20 cellular contexts compared by ENCODE assay signal in the genomic region with DNA sequence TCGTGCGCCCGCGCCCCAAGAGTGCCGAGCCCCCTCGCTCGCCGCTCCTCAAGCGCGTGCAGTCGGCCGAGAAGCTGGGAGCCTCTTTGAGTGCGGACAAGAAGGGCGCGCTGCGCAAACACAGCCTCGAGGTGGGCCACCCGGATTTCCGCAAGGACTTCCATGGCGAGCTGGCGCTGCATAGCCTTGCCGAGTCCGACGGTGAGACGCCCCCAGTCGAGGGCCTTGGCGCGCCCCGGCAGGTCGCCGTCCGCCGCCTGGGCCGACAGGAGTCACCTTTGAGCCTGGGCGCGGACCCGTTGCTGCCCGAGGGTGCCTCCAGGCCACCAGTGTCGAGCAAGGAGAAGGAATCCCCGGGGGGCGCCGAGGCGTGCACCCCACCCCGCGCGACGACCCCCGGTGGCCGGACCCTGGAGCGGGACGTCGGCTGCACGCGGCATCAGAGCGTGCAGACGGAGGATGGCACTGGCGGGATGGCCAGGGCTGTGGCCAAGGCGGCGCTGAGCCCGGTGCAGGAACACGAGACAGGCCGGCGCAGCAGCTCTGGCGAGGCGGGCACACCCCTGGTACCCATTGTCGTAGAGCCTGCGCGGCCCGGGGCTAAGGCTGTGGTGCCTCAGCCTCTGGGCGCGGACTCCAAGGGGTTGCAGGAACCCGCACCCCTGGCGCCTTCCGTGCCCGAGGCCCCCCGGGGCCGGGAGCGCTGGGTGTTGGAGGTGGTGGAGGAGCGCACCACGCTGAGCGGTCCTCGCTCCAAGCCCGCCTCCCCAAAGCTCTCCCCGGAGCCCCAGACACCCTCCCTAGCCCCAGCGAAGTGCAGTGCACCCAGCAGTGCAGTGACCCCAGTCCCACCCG. TPM values are rescaled to one million over a fixed set of nuclear protein-coding genes. Genes with fewer than 3 reads are reported as not detected.
DNase-seq lines count a peak whose midpoint lies in the region; ATAC-seq and TF ChIP-seq lines count a peak whose summit lies in the region.
"Had no signal": no experiment of that assay in that cellular context is flagged by ENCODE, and none has a peak within 500 bp of the region (broad histone marks: within the 10 kb centered on the region; RNA-seq: fewer than 3 reads in every experiment).

No MANE protein-coding gene starts in this region.

- no peak overlapping the region for H3K27ac Mint-ChIP-seq in stimulated activated effector memory CD8-positive, alpha-beta T cell treated with anti-CD3 and anti-CD28 coated beads, Interleukin-12 subunit alpha, Interleukin-12 subunit beta, amount 100 ng/mL, for 72 hours
- no peak overlapping the region for H3K27ac Mint-ChIP-seq in activated T-helper 1 cell treated with anti-CD3 and anti-CD28 coated beads, Interleukin-12 subunit alpha, Interleukin-12 subunit beta, Interleukin-2, Interleukin-4 antibody, amounts not matched to agents 30 ng/mL and 10 ng/mL and 1 ng/mL, durations not matched to agents 14 hours and 24 hours and 36 hours
- H3K27ac Mint-ChIP-seq: activated CD4-positive, alpha-beta memory T cell treated with anti-CD3 and anti-CD28 coated beads for 36 hours; CD8-positive, alpha-beta T cell; HFFc6; mesothelial cell of epicardium; nephron had no signal

- H3K4me3 Mint-ChIP-seq in stimulated activated effector memory CD8-positive, alpha-beta T cell treated with anti-CD3 and anti-CD28 coated beads, Interleukin-12 subunit alpha, Interleukin-12 subunit beta, amount 100 ng/mL, for 72 hours: peak overlapping the region; percentile 58
- no peak overlapping the region for H3K4me3 Mint-ChIP-seq in activated T-helper 1 cell treated with anti-CD3 and anti-CD28 coated beads, Interleukin-12 subunit alpha, Interleukin-12 subunit beta, Interleukin-2, Interleukin-4 antibody, amounts not matched to agents 30 ng/mL and 10 ng/mL and 1 ng/mL, durations not matched to agents 14 hours and 24 hours and 36 hours
- H3K4me3 Mint-ChIP-seq: HFFc6, mesothelial cell of epicardium, nephron had no signal

- 65 to 92% methylated on average over 2 to 16 of the region's 86 CpGs for WGBS in esophagus squamous epithelium, 2 donors

- H3K9me3 ChIP-seq in HUES6 (ENCODE audit: control insufficient read depth, insufficient read depth, low read depth, low read length) (no peaks in the 10 kb centered on the region), esophagus squamous epithelium (no peaks in the 10 kb centered on the region)
- H3K9me3 ChIP-seq: breast epithelium had no signal

- TF ChIP-seq CTCF in esophagus squamous epithelium (IDR thresholded peaks at IDR 0.05): no peak

- intact Hi-C loops in esophagus squamous epithelium (cut with DNase I): no loop called here
- intact Hi-C loops in activated T-helper 1 cell treated with anti-CD3 and anti-CD28 coated beads, Interleukin-12 subunit alpha, Interleukin-12 subunit beta, Interleukin-2, Interleukin-4 antibody, amounts not matched to agents 30 ng/mL and 10 ng/mL and 1 ng/mL, durations not matched to agents 14 hours and 24 hours and 36 hours (cut with micrococcal nuclease): no loop called here

- peaks cover 8% of the 10 kb centered on the region for H3K4me1 Mint-ChIP-seq in stimulated activated effector memory CD8-positive, alpha-beta T cell treated with anti-CD3 and anti-CD28 coated beads, Interleukin-12 subunit alpha, Interleukin-12 subunit beta, amount 100 ng/mL, for 72 hours
- H3K4me1 Mint-ChIP-seq in activated T-helper 1 cell treated with anti-CD3 and anti-CD28 coated beads, Interleukin-12 subunit alpha, Interleukin-12 subunit beta, Interleukin-2, Interleukin-4 antibody, amounts not matched to agents 30 ng/mL and 10 ng/mL and 1 ng/mL, durations not matched to agents 14 hours and 24 hours and 36 hours (ENCODE audit: low read depth): peaks cover 5% of the 10 kb centered on the region
- H3K4me1 Mint-ChIP-seq: mesothelial cell of epicardium, nephron had no signal

- ATAC-seq in stimulated activated effector memory CD8-positive, alpha-beta T cell treated with anti-CD3 and anti-CD28 coated beads, Interleukin-12 subunit alpha, Interleukin-12 subunit beta, amount 100 ng/mL, for 72 hours: no peak

- no peak overlapping the region for H3K27ac ChIP-seq in HUES6 (ENCODE audit: low read depth, low read length)
- no peak overlapping the region for H3K27ac ChIP-seq in esophagus squamous epithelium
- H3K27ac ChIP-seq: breast epithelium had no signal

- no peak for TF ChIP-seq POLR2A in esophagus squamous epithelium (IDR thresholded peaks at IDR 0.05)

- peaks cover 12% of the 10 kb centered on the region for H3K36me3 ChIP-seq in HUES6 (ENCODE audit: control insufficient read depth, insufficient read depth, low read length)
- H3K36me3 ChIP-seq in esophagus squamous epithelium: peaks cover 14 to 52% (median 16%) of the 10 kb centered on the region in 3 donors
- H3K36me3 ChIP-seq: breast epithelium had no signal

- H3K9me3 Mint-ChIP-seq in stimulated activated effector memory CD8-positive, alpha-beta T cell treated with anti-CD3 and anti-CD28 coated beads, Interleukin-12 subunit alpha, Interleukin-12 subunit beta, amount 100 ng/mL, for 72 hours: no peaks in the 10 kb centered on the region
- H3K9me3 Mint-ChIP-seq in activated T-helper 1 cell treated with anti-CD3 and anti-CD28 coated beads, Interleukin-12 subunit alpha, Interleukin-12 subunit beta, Interleukin-2, Interleukin-4 antibody, amounts not matched to agents 30 ng/mL and 10 ng/mL and 1 ng/mL, durations not matched to agents 14 hours and 24 hours and 36 hours: no peaks in the 10 kb centered on the region
- H3K9me3 Mint-ChIP-seq: CD8-positive, alpha-beta T cell; nephron had no signal

- peak overlapping the region; percentile 39 for H3K4me3 ChIP-seq in HUES6 (ENCODE audit: low read depth, low read length)
- peak overlapping the region in 3 of 4 donors; percentile 23 to 49 (median 30) for H3K4me3 ChIP-seq in esophagus squamous epithelium

- H3K4me1 ChIP-seq in HUES6 (ENCODE audit: control insufficient read depth, insufficient read depth, low read length) (no peaks in the 10 kb centered on the region), esophagus squamous epithelium (peaks cover 0 to 8% (median 6%) of the 10 kb centered on the region in 3 donors)
- H3K4me1 ChIP-seq: breast epithelium had no signal

- H3K27me3 ChIP-seq in HUES6 (ENCODE audit: control insufficient read depth, insufficient read depth, low read length): peaks cover 22% of the 10 kb centered on the region
- no peaks in the 10 kb centered on the region for H3K27me3 ChIP-seq in esophagus squamous epithelium
- H3K27me3 ChIP-seq: breast epithelium had no signal

- DNase-seq in D341Med (ENCODE audit: low spot score) (peak; percentile 39), esophagus squamous epithelium (lab: John Stamatoyannopoulos, UW) (no peak), dermis blood vessel endothelial cell (no peak), NCI-H446 (lab: John Stamatoyannopoulos, UW) (no peak)
- no peak for DNase-seq in stimulated activated effector memory CD8-positive, alpha-beta T cell treated with anti-CD3 and anti-CD28 coated beads, Interleukin-12 subunit alpha, Interleukin-12 subunit beta, amount 100 ng/mL, for 72 hours (ENCODE audit: low spot score in 2 of 2)
- DNase-seq in activated T-helper 1 cell treated with anti-CD3 and anti-CD28 coated beads, Interleukin-12 subunit alpha, Interleukin-12 subunit beta, Interleukin-2, Interleukin-4 antibody, amounts not matched to agents 30 ng/mL and 10 ng/mL and 1 ng/mL, durations not matched to agents 14 hours and 24 hours and 36 hours (ENCODE audit: low spot score): no peak
- DNase-seq: activated CD4-positive, alpha-beta memory T cell treated with anti-CD3 and anti-CD28 coated beads for 36 hours; activated CD4-positive, CD25-positive, alpha-beta regulatory T cell; DND-41; HFFc6; Kasumi-1; NCI-H1105; NCI-H2081 treated with DMSO at 0.1 percent for 48 hours had no signal

- H3K36me3 Mint-ChIP-seq in stimulated activated effector memory CD8-positive, alpha-beta T cell treated with anti-CD3 and anti-CD28 coated beads, Interleukin-12 subunit alpha, Interleukin-12 subunit beta, amount 100 ng/mL, for 72 hours: peaks cover 37% of the 10 kb centered on the region
- H3K36me3 Mint-ChIP-seq in activated T-helper 1 cell treated with anti-CD3 and anti-CD28 coated beads, Interleukin-12 subunit alpha, Interleukin-12 subunit beta, Interleukin-2, Interleukin-4 antibody, amounts not matched to agents 30 ng/mL and 10 ng/mL and 1 ng/mL, durations not matched to agents 14 hours and 24 hours and 36 hours (ENCODE audit: low read depth): peaks cover 24% of the 10 kb centered on the region

- H3K9ac ChIP-seq in HUES6 (ENCODE audit: low read length): no peak overlapping the region

- no peaks in the 10 kb centered on the region for H3K27me3 Mint-ChIP-seq in activated T-helper 1 cell treated with anti-CD3 and anti-CD28 coated beads, Interleukin-12 subunit alpha, Interleukin-12 subunit beta, Interleukin-2, Interleukin-4 antibody, amounts not matched to agents 30 ng/mL and 10 ng/mL and 1 ng/mL, durations not matched to agents 14 hours and 24 hours and 36 hours (ENCODE audit: insufficient read depth)
- H3K27me3 Mint-ChIP-seq: activated CD4-positive, alpha-beta memory T cell treated with anti-CD3 and anti-CD28 coated beads for 36 hours had no signal

RNA-seq across cellular contexts. Expression of gene DNASE2, which starts 7.1 kb away (rescaled TPM):
- 10 to 100 TPM; 12.3 to 27.9 (median 20.4) TPM for total RNA-seq in esophagus squamous epithelium
- total RNA-seq in dermis blood vessel endothelial cell: 23.3 and 31.3 TPM in 2 replicates
- 22.9 and 23.7 TPM in 2 replicates for total RNA-seq in activated T-helper 1 cell treated with anti-CD3 and anti-CD28 coated beads, Interleukin-12 subunit alpha, Interleukin-12 subunit beta, Interleukin-2, Interleukin-4 antibody, amounts not matched to agents 30 ng/mL and 10 ng/mL and 1 ng/mL, durations not matched to agents 14 hours and 24 hours and 36 hours

RNA-seq across cellular contexts. Expression of gene KLF1, which starts 12.9 kb away (rescaled TPM):
- total RNA-seq in esophagus squamous epithelium: not detected
- 0.17 TPM in 1 of 2 replicates, not detected in the other for total RNA-seq in dermis blood vessel endothelial cell
- 0.80 and 1.3 TPM in 2 replicates for total RNA-seq in activated T-helper 1 cell treated with anti-CD3 and anti-CD28 coated beads, Interleukin-12 subunit alpha, Interleukin-12 subunit beta, Interleukin-2, Interleukin-4 antibody, amounts not matched to agents 30 ng/mL and 10 ng/mL and 1 ng/mL, durations not matched to agents 14 hours and 24 hours and 36 hours
- total RNA-seq: breast epithelium; CD8-positive, alpha-beta T cell; HFFc6; SK-MEL-5 had no signal

RNA-seq across cellular contexts. Expression of gene GCDH, which starts 16.8 kb away (rescaled TPM):
- 10 to 100 TPM; 20.9 to 44.1 (median 34.9) TPM for total RNA-seq in esophagus squamous epithelium
- 31.5 and 42.4 TPM in 2 replicates for total RNA-seq in dermis blood vessel endothelial cell
- 65.9 and 68.8 TPM in 2 replicates for total RNA-seq in activated T-helper 1 cell treated with anti-CD3 and anti-CD28 coated beads, Interleukin-12 subunit alpha, Interleukin-12 subunit beta, Interleukin-2, Interleukin-4 antibody, amounts not matched to agents 30 ng/mL and 10 ng/mL and 1 ng/mL, durations not matched to agents 14 hours and 24 hours and 36 hours

RNA-seq across cellular contexts. Expression of gene MAST1, which starts 35.8 kb away (rescaled TPM):
- total RNA-seq in esophagus squamous epithelium (under 1 TPM in 1 of 4 donors, not detected in 3; 0.42 TPM), dermis blood vessel endothelial cell (0.17 and 0.51 TPM in 2 replicates)
- total RNA-seq in activated T-helper 1 cell treated with anti-CD3 and anti-CD28 coated beads, Interleukin-12 subunit alpha, Interleukin-12 subunit beta, Interleukin-2, Interleukin-4 antibody, amounts not matched to agents 30 ng/mL and 10 ng/mL and 1 ng/mL, durations not matched to agents 14 hours and 24 hours and 36 hours: 1.4 and 1.7 TPM in 2 replicates

RNA-seq across cellular contexts. Expression of gene RTBDN, which starts 39.7 kb away (rescaled TPM):
- total RNA-seq in esophagus squamous epithelium (not detected), dermis blood vessel endothelial cell (not detected in 2 replicates)
- not detected in 2 replicates for total RNA-seq in activated T-helper 1 cell treated with anti-CD3 and anti-CD28 coated beads, Interleukin-12 subunit alpha, Interleukin-12 subunit beta, Interleukin-2, Interleukin-4 antibody, amounts not matched to agents 30 ng/mL and 10 ng/mL and 1 ng/mL, durations not matched to agents 14 hours and 24 hours and 36 hours
- total RNA-seq: activated CD4-positive, alpha-beta memory T cell treated with anti-CD3 and anti-CD28 coated beads for 36 hours; breast epithelium; CD8-positive, alpha-beta T cell; HFFc6; mesothelial cell of epicardium; NCI-H460 had no signal
